In genomic region chr9:17587113-17587512, GRCh38 we compare ENCODE assay signal across 21 cellular contexts. TPM values are rescaled to one million over a fixed set of nuclear protein-coding genes. Genes with fewer than 3 reads are reported as not detected.
"Had no signal": no experiment of that assay in that cellular context is flagged by ENCODE, and none has a peak within 500 bp of the region (broad histone marks: within the 10 kb centered on the region; RNA-seq: fewer than 3 reads in every experiment).

No MANE protein-coding gene starts in this region.

- H3K36me3 ChIP-seq: adrenal gland, sigmoid colon, spleen, thoracic aorta, upper lobe of left lung had no signal

- H3K27ac Mint-ChIP-seq: activated CD4-positive, alpha-beta T cell treated with anti-CD3 and anti-CD28 coated beads for 36 hours; activated naive CD4-positive, alpha-beta T cell treated with anti-CD3 and anti-CD28 coated beads, Interleukin-2, amount 50 U/mL, for 72 hours; dendritic cell treated with granulocyte-macrophage colony-stimulating factor and Interleukin-4, amounts not matched to agents 40 ng/mL and 50 ng/mL, for 4 days; nephron; stimulated activated memory B cell treated with anti-CD40 and anti-IgM and Interleukin-4, amounts not matched to agents 10 μg/mL and 1 μg/mL and 100 μg/mL, for 72 hours had no signal

- H3K9me3 Mint-ChIP-seq: dendritic cell treated with granulocyte-macrophage colony-stimulating factor and Interleukin-4, amounts not matched to agents 40 ng/mL and 50 ng/mL, for 4 days; nephron had no signal

- H3K4me1 Mint-ChIP-seq: activated CD4-positive, alpha-beta T cell treated with anti-CD3 and anti-CD28 coated beads for 36 hours; nephron; stimulated activated memory B cell treated with anti-CD40 and anti-IgM and Interleukin-4, amounts not matched to agents 10 μg/mL and 1 μg/mL and 100 μg/mL, for 72 hours had no signal

- H3K27me3 ChIP-seq: adrenal gland, sigmoid colon, upper lobe of left lung had no signal

- DNase-seq: activated CD4-positive, alpha-beta T cell treated with anti-CD3 and anti-CD28 coated beads for 36 hours; activated CD4-positive, alpha-beta T cell treated with anti-CD3 and anti-CD28 coated beads, Interleukin-2, amount 50 U/mL, for 48 hours; activated gamma-delta T cell; adrenal gland; effector memory CD4-positive, alpha-beta T cell; hypothalamus; midbrain; nucleus accumbens; posterior cingulate gyrus; sigmoid colon; spleen; stimulated activated CD4-positive, alpha-beta T cell treated with anti-CD3 and anti-CD28 coated beads, Interleukin-4, amount 100 ng/mL, for 4 hours; upper lobe of left lung had no signal

- H3K36me3 Mint-ChIP-seq: stimulated activated memory B cell treated with anti-CD40 and anti-IgM and Interleukin-4, amounts not matched to agents 10 μg/mL and 1 μg/mL and 100 μg/mL, for 72 hours had no signal

- H3K4me3 ChIP-seq: adrenal gland, sigmoid colon, spleen, thoracic aorta, upper lobe of left lung had no signal

- H3K4me1 ChIP-seq: adrenal gland, sigmoid colon, spleen, upper lobe of left lung had no signal

- H3K4me3 Mint-ChIP-seq: activated CD4-positive, alpha-beta T cell treated with anti-CD3 and anti-CD28 coated beads for 36 hours; dendritic cell treated with granulocyte-macrophage colony-stimulating factor and Interleukin-4, amounts not matched to agents 40 ng/mL and 50 ng/mL, for 4 days; nephron; stimulated activated memory B cell treated with anti-CD40 and anti-IgM and Interleukin-4, amounts not matched to agents 10 μg/mL and 1 μg/mL and 100 μg/mL, for 72 hours had no signal

- H3K27me3 Mint-ChIP-seq: dendritic cell treated with granulocyte-macrophage colony-stimulating factor and Interleukin-4, amounts not matched to agents 40 ng/mL and 50 ng/mL, for 4 days; stimulated activated memory B cell treated with anti-CD40 and anti-IgM and Interleukin-4, amounts not matched to agents 10 μg/mL and 1 μg/mL and 100 μg/mL, for 72 hours had no signal

- H3K27ac ChIP-seq: adrenal gland, sigmoid colon, spleen, thoracic aorta, upper lobe of left lung had no signal

- H3K9me3 ChIP-seq: adrenal gland, sigmoid colon, thoracic aorta, upper lobe of left lung had no signal

RNA-seq across cellular contexts. Expression of gene SH3GL2, which starts 8.2 kb away (rescaled TPM):
- total RNA-seq: activated CD4-positive, alpha-beta T cell treated with anti-CD3 and anti-CD28 coated beads for 36 hours; activated naive CD4-positive, alpha-beta T cell treated with anti-CD3 and anti-CD28 coated beads, Interleukin-2, amount 50 U/mL, for 72 hours; lung microvascular endothelial cell; spleen; thoracic aorta had no signal
- polyA plus RNA-seq: fibroblast of lung, keratinocyte had no signal
